Comparison of ENCODE assay signal across 30 cellular contexts in genomic region chr16:87423429-87423828, GRCh38.
"Had no signal": no experiment of that assay in that cellular context is flagged by ENCODE, and none has a peak within 500 bp of the region (broad histone marks: within the 10 kb centered on the region; RNA-seq: fewer than 3 reads in every experiment).

No MANE protein-coding gene starts in this region.

- H3K27me3 Mint-ChIP-seq: activated B cell treated with CpG ODN at 0.5 μM for 24 hours; activated CD8-positive, alpha-beta T cell treated with anti-CD3 and anti-CD28 coated beads for 36 hours; activated naive CD8-positive, alpha-beta T cell; activated T-helper 17 cell treated with anti-CD3 and anti-CD28 coated beads, Interleukin-2, amount 50 U/mL, for 72 hours; T-helper 17 cell had no signal

- H3K27ac Mint-ChIP-seq: activated B cell treated with CpG ODN at 0.5 μM for 24 hours; activated CD8-positive, alpha-beta T cell treated with anti-CD3 and anti-CD28 coated beads for 36 hours; activated naive CD8-positive, alpha-beta T cell; activated T-helper 17 cell treated with anti-CD3 and anti-CD28 coated beads, Interleukin-2, amount 50 U/mL, for 72 hours; T-helper 17 cell; T-helper 2 cell treated with Interferon-gamma antibody and Interleukin-4, amounts not matched to agents 5 μg/mL and 100 μg/mL, for 36 hours had no signal

- H3K4me3 Mint-ChIP-seq: activated B cell treated with CpG ODN at 0.5 μM for 24 hours; activated CD8-positive, alpha-beta T cell treated with anti-CD3 and anti-CD28 coated beads for 36 hours; activated naive CD8-positive, alpha-beta T cell; activated T-cell treated with anti-CD3 and anti-CD28 coated beads, Interleukin-2, amount 50 U/mL, for 4 hours; activated T-helper 17 cell treated with anti-CD3 and anti-CD28 coated beads, Interleukin-2, amount 50 U/mL, for 72 hours; T-helper 17 cell; T-helper 2 cell treated with Interferon-gamma antibody and Interleukin-4, amounts not matched to agents 5 μg/mL and 100 μg/mL, for 36 hours had no signal

- H3K27ac ChIP-seq: brain microvascular endothelial cell, colonic mucosa, epithelial cell of prostate, esophagus squamous epithelium, gastroesophageal sphincter, WERI-Rb-1 had no signal

- H3K27me3 ChIP-seq: brain microvascular endothelial cell, colonic mucosa, esophagus squamous epithelium, gastroesophageal sphincter had no signal

- H3K9me3 Mint-ChIP-seq: activated B cell treated with CpG ODN at 0.5 μM for 24 hours; activated CD8-positive, alpha-beta T cell treated with anti-CD3 and anti-CD28 coated beads for 36 hours; activated T-cell treated with anti-CD3 and anti-CD28 coated beads, Interleukin-2, amount 50 U/mL, for 4 hours; activated T-helper 17 cell treated with anti-CD3 and anti-CD28 coated beads, Interleukin-2, amount 50 U/mL, for 72 hours; T-helper 2 cell treated with Interferon-gamma antibody and Interleukin-4, amounts not matched to agents 5 μg/mL and 100 μg/mL, for 36 hours had no signal

- DNase-seq: activated B cell treated with CpG ODN at 0.5 μM for 24 hours; activated CD4-positive, alpha-beta T cell treated with anti-CD3 and anti-CD28 coated beads for 48 hours; activated CD4-positive, alpha-beta T cell treated with anti-CD3 and anti-CD28 coated beads, Interleukin-2, amount 50 U/mL, for 1 hour; activated CD4-positive, alpha-beta T cell treated with anti-CD3 and anti-CD28 coated beads, Interleukin-2, amount 50 U/mL, for 48 hours; activated CD8-positive, alpha-beta memory T cell treated with anti-CD3 and anti-CD28 coated beads for 24 hours; activated CD8-positive, alpha-beta T cell treated with anti-CD3 and anti-CD28 coated beads for 36 hours; activated effector memory CD4-positive, alpha-beta T cell treated with Interleukin-2 at 50 U/mL for 16 hours; activated gamma-delta T cell treated with Interleukin-2 at 50 U/mL for 16 hours; activated naive CD4-positive, alpha-beta T cell treated with anti-CD3 and anti-CD28 coated beads, Interleukin-2, amount 50 U/mL, for 16 hours; activated naive CD4-positive, alpha-beta T cell treated with Interleukin-2 at 50 U/mL for 16 hours; activated T-cell treated with anti-CD3 and anti-CD28 coated beads, Interleukin-2, amount 50 U/mL, for 4 hours; amniotic stem cell; anterior cingulate cortex; brain microvascular endothelial cell; central memory CD4-positive, alpha-beta T cell; cerebellar nuclear complex; colonic mucosa; effector CD8-positive, alpha-beta T cell; esophagus squamous epithelium; foreskin melanocyte; T-helper 1 cell; T-helper 17 cell; T1000; WERI-Rb-1 had no signal

- H3K4me1 Mint-ChIP-seq: activated B cell treated with CpG ODN at 0.5 μM for 24 hours had no signal

- H3K9me3 ChIP-seq: colonic mucosa, esophagus squamous epithelium, gastroesophageal sphincter had no signal

- H3K4me3 ChIP-seq: colonic mucosa, esophagus squamous epithelium, gastroesophageal sphincter had no signal

- ATAC-seq: activated CD4-positive, CD25-positive, alpha-beta regulatory T cell treated with anti-CD3 and anti-CD28 coated beads, Interleukin-2, amount 50 U/mL, for 24 hours; activated CD8-positive, alpha-beta T cell treated with anti-CD3 and anti-CD28 coated beads for 36 hours; activated T-cell treated with anti-CD3 and anti-CD28 coated beads, Interleukin-2, amount 50 U/mL, for 4 hours; activated T-helper 17 cell treated with anti-CD3 and anti-CD28 coated beads, Interleukin-2, amount 50 U/mL, for 72 hours; gastroesophageal sphincter; T-helper 17 cell had no signal

- H3K4me1 ChIP-seq: colonic mucosa had no signal
